Comparison of ENCODE assay signal across 23 cellular contexts in the genomic region with DNA sequence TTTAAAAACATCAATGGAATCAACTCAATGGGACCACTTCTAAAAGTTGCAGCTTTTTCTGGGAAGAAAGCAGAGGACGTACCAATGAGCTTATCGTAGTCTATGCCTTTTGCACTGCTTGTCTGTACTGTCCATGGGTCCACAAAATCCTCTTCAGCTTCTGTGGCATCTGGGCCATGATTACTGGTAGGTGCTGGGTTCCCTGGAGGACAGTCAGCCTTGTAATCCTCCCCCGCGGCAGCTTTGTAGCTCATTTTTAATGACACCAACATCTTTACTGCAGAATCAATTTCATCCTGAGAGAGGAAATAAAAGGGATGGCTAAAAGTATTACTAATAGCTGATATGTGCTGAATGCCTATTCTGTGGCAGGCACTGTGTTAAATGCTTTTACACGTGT. TPM values are rescaled to one million over a fixed set of nuclear protein-coding genes. Genes with fewer than 3 reads are reported as not detected.
DNase-seq lines count a peak whose midpoint lies in the region; ATAC-seq, FAIRE-seq and TF ChIP-seq lines count a peak whose summit lies in the region.
"Had no signal": no experiment of that assay in that cellular context is flagged by ENCODE, and none has a peak within 500 bp of the region (broad histone marks: within the 10 kb centered on the region; RNA-seq: fewer than 3 reads in every experiment).

No MANE protein-coding gene starts in this region.

- H3K4me3 Mint-ChIP-seq in endothelial cell (ENCODE audit: unreplicated experiment) (no peak overlapping the region), neural progenitor cell (no peak overlapping the region)

- H4K91ac ChIP-seq in IMR-90 (ENCODE audit: insufficient read depth, low read depth, low read length), result peak overlapping the region; percentile 96

- H3K4me1 Mint-ChIP-seq in endothelial cell (ENCODE audit: unreplicated experiment), result peaks cover 49% of the 10 kb centered on the region
- H3K4me1 Mint-ChIP-seq in neural progenitor cell, result peaks cover 3% of the 10 kb centered on the region

- H3K36me3 Mint-ChIP-seq in endothelial cell (ENCODE audit: low read depth, unreplicated experiment) (peaks cover 22% of the 10 kb centered on the region), neural progenitor cell (peaks cover 32% of the 10 kb centered on the region)

- dilution Hi-C loops in IMR-90 (cut with HindIII; ENCODE audit: low sequenced_read_pairs, unreplicated experiment), result no loop called here

- peak overlapping the region; percentile 95 for H3K14ac ChIP-seq in IMR-90 (replicated peaks; ENCODE audit: low read depth, low read length)

- H3K56ac ChIP-seq in IMR-90 (ENCODE audit: extremely low read depth, insufficient read depth, low read length), result peak overlapping the region; percentile 75; the same call in 1 of the 2 replicates

- POLR2A ChIA-PET in IMR-90 (lab: Charles Lee; ENCODE audit: unreplicated experiment), result no interaction called here

- peak overlapping the region; percentile 95 for H2BK120ac ChIP-seq in IMR-90 (ENCODE audit: low read depth, low read length)

- H4K20me1 ChIP-seq in IMR-90 (ENCODE audit: insufficient read depth, low read length), result peaks cover 6% of the 10 kb centered on the region; the same call in 1 of the 2 replicates
- H4K20me1 ChIP-seq in neural progenitor cell (ENCODE audit: low read depth), result peaks cover 17% of the 10 kb centered on the region
- H4K20me1 ChIP-seq: BLaER1 had no signal

- H3K36me3 ChIP-seq in IMR-90 (ENCODE audit: control insufficient read depth, insufficient read depth, low read length) (peaks cover 54% of the 10 kb centered on the region), neural progenitor cell (peaks cover 13% of the 10 kb centered on the region), small intestine (ENCODE audit: control insufficient read depth in 2 of 2, insufficient read depth in 2 of 2, low read length in 2 of 2) (peaks cover 10 to 12% of the 10 kb centered on the region in 2 donors)

- in situ Hi-C loops in IMR-90 (cut with MboI; ENCODE audit: low sequenced_read_pairs), result no loop called here

- BruUV-seq in IMR-90 (replicated peaks; lab: Mats Ljungman, UMichigan), result no TSS peak

- H2BK15ac ChIP-seq in IMR-90 (ENCODE audit: low read depth, low read length), result peak overlapping the region; percentile 71

- no peaks in the 10 kb centered on the region for H3K27me3 Mint-ChIP-seq in endothelial cell (ENCODE audit: unreplicated experiment)
- H3K27me3 Mint-ChIP-seq in neural progenitor cell (ENCODE audit: insufficient read depth, low read depth), result no peaks in the 10 kb centered on the region
- H3K27me3 Mint-ChIP-seq: CD4-positive, alpha-beta memory T cell had no signal

- no peak for FAIRE-seq in small intestine (lab: Jason Lieb, UNC)

- H3K27ac ChIP-seq in 22Rv1 (peak overlapping the region; percentile 71; the same call in 1 of the 2 replicates), IMR-90 (ENCODE audit: insufficient read depth, low read length) (peak overlapping the region; percentile 99), neural progenitor cell (no peak overlapping the region), small intestine (ENCODE audit: low read depth in 1 of 2, low read length in 1 of 2) (peak overlapping the region in 1 of 2 donors; percentile 21)
- H3K27ac ChIP-seq: BLaER1, GM23248 had no signal

- no peaks in the 10 kb centered on the region for H3K9me3 Mint-ChIP-seq in endothelial cell (ENCODE audit: unreplicated experiment)
- peaks cover 2% of the 10 kb centered on the region for H3K9me3 Mint-ChIP-seq in neural progenitor cell
- H3K9me3 Mint-ChIP-seq: CD4-positive, alpha-beta memory T cell had no signal

- ATAC-seq in IMR-90 (ENCODE audit: low read depth) (no peak), HG02571 (IDR thresholded peaks at IDR 0.05; ENCODE audit: unreplicated experiment) (no peak), HG03175 (IDR thresholded peaks at IDR 0.05; ENCODE audit: unreplicated experiment) (no peak)
- ATAC-seq: Panc1 had no signal

- peaks cover 12 to 60% of the 10 kb centered on the region in 2 experiments for H3K79me1 ChIP-seq in IMR-90 (ENCODE audit: low read depth in 1 of 2, low read length in 2 of 2)

- peak overlapping the region; percentile 96 for H2AK5ac ChIP-seq in IMR-90 (ENCODE audit: low read depth, low read length)

- DNase-seq in IMR-90, result no peak
- no peak for DNase-seq in endothelial cell (ENCODE audit: low spot score)
- no peak for DNase-seq in neural progenitor cell (ENCODE audit: low spot score)
- no peak for DNase-seq in small intestine
- DNase-seq: Caco-2; CD4-positive, alpha-beta memory T cell; DND-41; GM23248; KG1; NCI-H1092 treated with DMSO at 0.1 percent for 48 hours; NCI-H1436 treated with DMSO at 0.1 percent for 48 hours; NCI-H1930; NCI-H2227 treated with DMSO at 0.1 percent for 48 hours; NCI-H510A treated with DMSO at 0.1 percent for 48 hours; NCI-H748 treated with DMSO at 0.1 percent for 48 hours had no signal

- peak overlapping the region; percentile 90 for H2BK20ac ChIP-seq in IMR-90 (ENCODE audit: low read depth, low read length)

- 83% methylated on average over 3 of the region's 5 CpGs; no CpG with 5 or more reads in 1 of the 2 experiments for WGBS in IMR-90 (ENCODE audit: extremely low coverage in 2 of 2, insufficient read length in 1 of 2), 2 experiments
- WGBS in small intestine, 3 donors, result 92 to 94% (median 94%) methylated on average over 5 of the region's 5 CpGs

- H4K5ac ChIP-seq in IMR-90 (ENCODE audit: low read depth, low read length), result peak overlapping the region; percentile 98

- peak overlapping the region; percentile 99 for H2BK5ac ChIP-seq in IMR-90 (ENCODE audit: low read depth, low read length, poor library complexity, severe bottlenecking)

- TF ChIP-seq POLR2A in IMR-90 (IDR thresholded peaks at IDR 0.05; ENCODE audit: low read depth, low read length), result no peak

- H3K4ac ChIP-seq in IMR-90 (ENCODE audit: low read depth, low read length), result peak overlapping the region; percentile 97

- H2AFZ ChIP-seq in IMR-90 (replicated peaks; ENCODE audit: low read length, poor library complexity), result no peak overlapping the region
- no peak overlapping the region for H2AFZ ChIP-seq in neural progenitor cell (replicated peaks)
- H2AFZ ChIP-seq: GM23248 had no signal

- peak overlapping the region; percentile 73 for H3K4me2 ChIP-seq in IMR-90 (ENCODE audit: low read depth, low read length)
- peak overlapping the region; percentile 59 for H3K4me2 ChIP-seq in neural progenitor cell
- H3K4me2 ChIP-seq: BLaER1 had no signal

- peak overlapping the region; percentile 46 to 86 for H4K8ac ChIP-seq in IMR-90 (ENCODE audit: low read depth in 2 of 2, low read length in 2 of 2)

- H3K27me3 ChIP-seq in IMR-90 (ENCODE audit: control insufficient read depth, insufficient read depth, low read length) (no peaks in the 10 kb centered on the region), neural progenitor cell (no peaks in the 10 kb centered on the region), small intestine (ENCODE audit: control insufficient read depth in 2 of 2, insufficient read depth in 2 of 2, low read length in 2 of 2) (no peaks in the 10 kb centered on the region)
- H3K27me3 ChIP-seq: BLaER1 had no signal

- CTCF ChIA-PET in IMR-90 (lab: Yijun Ruan, JAX), result interaction anchor here (0.7 to 1.3 kb wide), 3 partner anchors 9 to 76 kb away, joined by 3 to 4 read pairs (median 3); no protein-coding TSS in a partner anchor

- H3K9ac ChIP-seq in IMR-90 (ENCODE audit: low read depth, low read length) (peak overlapping the region; percentile 50), neural progenitor cell (no peak overlapping the region)
- H3K9ac ChIP-seq: BLaER1, GM23248 had no signal

- peaks cover 31% of the 10 kb centered on the region for H3K4me1 ChIP-seq in IMR-90 (ENCODE audit: control insufficient read depth, insufficient read depth, low read length)
- peaks cover 24% of the 10 kb centered on the region for H3K4me1 ChIP-seq in neural progenitor cell
- H3K4me1 ChIP-seq in small intestine (ENCODE audit: control insufficient read depth in 2 of 2, insufficient read depth in 1 of 2, low read depth in 1 of 2, low read length in 1 of 2), result no peaks in the 10 kb centered on the region
- H3K4me1 ChIP-seq: BLaER1 had no signal

- H3K18ac ChIP-seq in IMR-90 (ENCODE audit: low read depth, low read length), result peak overlapping the region; percentile 100

- H3K27ac Mint-ChIP-seq in endothelial cell (ENCODE audit: unreplicated experiment) (peak overlapping the region; percentile 85), neural progenitor cell (no peak overlapping the region)

- H3F3A ChIP-seq in neural progenitor cell (ENCODE audit: low read depth), result peaks cover 23% of the 10 kb centered on the region

- no peak for TF ChIP-seq CTCF in 22Rv1 (IDR thresholded peaks at IDR 0.05)
- no peak for TF ChIP-seq CTCF in IMR-90 (conservative IDR thresholded peaks at IDR 0.05; ENCODE audit: low read depth, low read length)
- no peak for TF ChIP-seq CTCF in endothelial cell (IDR thresholded peaks at IDR 0.05; ENCODE audit: unreplicated experiment)
- TF ChIP-seq CTCF in neural progenitor cell (IDR thresholded peaks at IDR 0.05), result no peak

- H3K79me2 ChIP-seq in neural progenitor cell (ENCODE audit: low read depth), result no peaks in the 10 kb centered on the region

- H3K9me3 ChIP-seq in IMR-90 (ENCODE audit: control insufficient read depth, insufficient read depth, low read length) (no peaks in the 10 kb centered on the region), neural progenitor cell (ENCODE audit: low read depth) (no peaks in the 10 kb centered on the region), small intestine (ENCODE audit: control insufficient read depth, low read depth) (no peaks in the 10 kb centered on the region)
- H3K9me3 ChIP-seq: BLaER1, HAP-1 had no signal

- no peak for TF ChIP-seq RAD21 in IMR-90 (IDR thresholded peaks at IDR 0.05; ENCODE audit: low read length)

- H3K9me1 ChIP-seq in IMR-90 (ENCODE audit: insufficient read depth, low read length), result peaks cover 24% of the 10 kb centered on the region

- no peak overlapping the region for H3K4me3 ChIP-seq in IMR-90 (ENCODE audit: insufficient read depth, low read depth, low read length)
- H3K4me3 ChIP-seq in neural progenitor cell, result no peak overlapping the region
- no peak overlapping the region for H3K4me3 ChIP-seq in small intestine (ENCODE audit: low read depth in 1 of 2, low read length in 2 of 2)
- H3K4me3 ChIP-seq: BLaER1, GM23248, HAP-1 had no signal

- intact Hi-C loops in IMR-90 (cut with micrococcal nuclease), result loop anchor here (5.0 kb wide), 1 partner anchor 54 kb away; a partner anchor contains a TSS

- no peak overlapping the region for H2AK9ac ChIP-seq in IMR-90 (replicated peaks; ENCODE audit: low read depth, low read length, poor library complexity)

- H3K23ac ChIP-seq in IMR-90 (ENCODE audit: low read depth, low read length), result peak overlapping the region; percentile 93

RNA-seq across cellular contexts. Expression of a gene that starts 14.7 kb away (rescaled TPM):
- total RNA-seq in IMR-90 (2012; rRNA removed) (22.5 and 25.8 TPM in 2 replicates), endothelial cell (ENCODE audit: unreplicated experiment) (14.2 TPM), neural progenitor cell (ENCODE audit: low replicate concordance) (4.9 and 13.6 TPM in 2 replicates)
- polyA plus RNA-seq in IMR-90 (2012; rRNA removed) (16.6 and 16.9 TPM in 2 replicates), small intestine (1 to 10 TPM; 3.4 to 6.7 (median 4.3) TPM)
- polyA plus RNA-seq in IMR-90 (2012; cell fraction: cytosol; rRNA removed), result 14.0 and 18.1 TPM in 2 replicates
- 9.9 and 11.9 TPM in 2 replicates for polyA plus RNA-seq in IMR-90 (2012; cell fraction: nucleus; rRNA removed; ENCODE audit: low replicate concordance)

RNA-seq across cellular contexts. Expression of a gene that starts 38.5 kb away (rescaled TPM):
- total RNA-seq in IMR-90 (2012; rRNA removed) (not detected in 2 replicates), endothelial cell (ENCODE audit: unreplicated experiment) (not detected), neural progenitor cell (ENCODE audit: low replicate concordance) (not detected in 2 replicates)
- polyA plus RNA-seq in IMR-90 (2012; rRNA removed) (not detected in 2 replicates), small intestine (1 to 10 TPM in 2 of 3 donors, under 1 TPM in 1; 0.54 to 1.6 (median 1.1) TPM)
- 0.02 TPM in 1 of 2 replicates, not detected in the other for polyA plus RNA-seq in IMR-90 (2012; cell fraction: cytosol; rRNA removed)
- 0.10 TPM in 1 of 2 replicates, not detected in the other for polyA plus RNA-seq in IMR-90 (2012; cell fraction: nucleus; rRNA removed; ENCODE audit: low replicate concordance)
- total RNA-seq: A673; Caco-2; CD4-positive, alpha-beta memory T cell; G401; GM23248 had no signal
- polyA plus RNA-seq: CD4-positive, alpha-beta memory T cell; GM23248 had no signal

RNA-seq across cellular contexts. Expression of a gene that starts 55.4 kb away (rescaled TPM):
- total RNA-seq in IMR-90 (2012; rRNA removed) (6.5 and 6.9 TPM in 2 replicates), endothelial cell (ENCODE audit: unreplicated experiment) (165 TPM), neural progenitor cell (ENCODE audit: low replicate concordance) (103 and 330 TPM in 2 replicates)
- polyA plus RNA-seq in IMR-90 (2012; rRNA removed) (37.7 and 42.6 TPM in 2 replicates), small intestine (10 to 100 TPM in 1 of 3 donors, 1 to 10 TPM in 2; 8.3 to 32.7 (median 10.0) TPM)
- 17.9 and 46.0 TPM in 2 replicates for polyA plus RNA-seq in IMR-90 (2012; cell fraction: cytosol; rRNA removed)
- polyA plus RNA-seq in IMR-90 (2012; cell fraction: nucleus; rRNA removed; ENCODE audit: low replicate concordance), result 218 and 643 TPM in 2 replicates

Comparison
In these comparisons a context has a peak if more than half of its experiments do, and no peak if none do; other contexts are left out.
1. RNA of a gene that starts 55.4 kb away (total RNA-seq): 165 TPM in endothelial cell (single experiment) and 103 to 330 TPM in neural progenitor cell; 6.5 to 6.9 TPM in IMR-90; every median in the first group is over 10 times any median in the second.